In genomic region chr16:13873835-13874438, GRCh38 we compare ENCODE assay signal across 9 cellular contexts. TPM values are rescaled to one million over a fixed set of nuclear protein-coding genes. Genes with fewer than 3 reads are reported as not detected.
A peak's percentile ranks its signal among the peaks of the same experiment; 100 is the strongest.
DNase-seq lines count a peak whose midpoint lies in the region; ATAC-seq and TF ChIP-seq lines count a peak whose summit lies in the region.
"Had no signal": no experiment of that assay in that cellular context is flagged by ENCODE, and none has a peak within 500 bp of the region (broad histone marks: within the 10 kb centered on the region; RNA-seq: fewer than 3 reads in every experiment).

No MANE protein-coding gene starts in this region.

- peak; percentile 7 for DNase-seq in NCI-H2107 (lab: John Stamatoyannopoulos, UW)
- DNase-seq in NCI-H2107 treated with DMSO at 0.1 percent for 48 hours (lab: John Stamatoyannopoulos, UW; ENCODE audit: unreplicated experiment) = no peak
- peak; percentile 26 for DNase-seq in NCI-H345 (lab: John Stamatoyannopoulos, UW)
- peak; percentile 60 for DNase-seq in ecto neural progenitor cell (ENCODE audit: low spot score)
- peak; percentile 29 for DNase-seq in renal cortical epithelial cell (ENCODE audit: low read depth)
- DNase-seq in omental fat pad (ENCODE audit: low spot score) = no peak
- DNase-seq in HuH-7.5 (ENCODE audit: low spot score) = no peak
- DNase-seq: CD4-positive, CD25-positive, alpha-beta regulatory T cell had no signal

- no peak for TF ChIP-seq CTCF in omental fat pad (IDR thresholded peaks at IDR 0.05)

- ATAC-seq in omental fat pad (ENCODE audit: low FRiP score) (no peak), HG03521 (IDR thresholded peaks at IDR 0.05; ENCODE audit: unreplicated experiment) (no peak)

RNA-seq across cellular contexts. Expression of gene ERCC4, which starts 46.0 kb away (rescaled TPM):
- total RNA-seq in renal cortical epithelial cell = 7.8 and 10.2 TPM in 2 replicates
- total RNA-seq in omental fat pad = 1 to 10 TPM; 4.8 to 8.7 (median 6.0) TPM

Comparison
In these comparisons a context has a peak if more than half of its experiments do, and no peak if none do; other contexts are left out.
1. DNase-seq: peak in NCI-H2107 (single experiment), NCI-H345 (single experiment), ecto neural progenitor cell (single experiment) and renal cortical epithelial cell (single experiment); none in NCI-H2107 treated with DMSO at 0.1 percent for 48 hours (single experiment), omental fat pad (single experiment) and HuH-7.5 (single experiment).